Comparison of ENCODE assay signal across 27 cellular contexts in the genomic region with DNA sequence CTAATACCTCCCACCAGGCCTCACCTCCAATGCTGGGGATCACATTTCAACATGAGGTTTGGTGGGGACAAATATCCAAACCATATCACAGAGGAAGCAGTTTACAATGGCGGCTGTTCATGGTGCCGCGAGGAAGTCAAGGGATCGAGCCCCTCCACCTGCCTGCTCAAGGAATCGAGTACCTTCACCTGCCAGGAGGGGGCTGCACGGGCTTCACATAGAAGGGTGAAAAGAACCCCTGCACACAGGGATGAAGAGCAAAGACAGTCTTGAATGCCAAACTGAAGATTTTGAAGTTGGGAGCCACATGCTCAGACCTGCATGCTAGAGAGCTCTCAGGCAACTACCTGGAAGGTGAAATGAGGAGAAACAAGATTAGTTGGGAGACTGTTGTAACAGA.
DNase-seq lines count a peak whose midpoint lies in the region; ATAC-seq and TF ChIP-seq lines count a peak whose summit lies in the region.
"Had no signal": no experiment of that assay in that cellular context is flagged by ENCODE, and none has a peak within 500 bp of the region (broad histone marks: within the 10 kb centered on the region; RNA-seq: fewer than 3 reads in every experiment).

No MANE protein-coding gene starts in this region.

- H3K4me3 Mint-ChIP-seq in GM23338: no peak overlapping the region
- no peak overlapping the region for H3K4me3 Mint-ChIP-seq in glutamatergic neuron (ENCODE audit: unreplicated experiment)
- H3K4me3 Mint-ChIP-seq: activated B cell treated with CpG ODN at 0.5 μM for 24 hours had no signal

- no peaks in the 10 kb centered on the region for H3K79me2 ChIP-seq in DND-41 (ENCODE audit: insufficient read depth, low read length)
- no peaks in the 10 kb centered on the region for H3K79me2 ChIP-seq in GM23338 (replicated peaks; ENCODE audit: insufficient read depth)
- no peaks in the 10 kb centered on the region for H3K79me2 ChIP-seq in OCI-LY1 (ENCODE audit: insufficient read depth, low read length)
- H3K79me2 ChIP-seq: parathyroid adenoma had no signal

- H3K27me3 ChIP-seq in DND-41 (ENCODE audit: insufficient read depth, low read length, poor library complexity) (peaks cover 6% of the 10 kb centered on the region), GM23338 (ENCODE audit: insufficient read depth) (no peaks in the 10 kb centered on the region), OCI-LY1 (ENCODE audit: insufficient read depth, low read length) (peaks cover 3% of the 10 kb centered on the region; the same call in 1 of the 2 replicates), transverse colon (peaks cover 10% of the 10 kb centered on the region)
- H3K27me3 ChIP-seq: BLaER1, MG63, right atrium auricular region had no signal

- H3K4me2 ChIP-seq in DND-41 (ENCODE audit: insufficient read depth, low read length): no peak overlapping the region
- no peak overlapping the region for H3K4me2 ChIP-seq in GM23338
- no peak overlapping the region for H3K4me2 ChIP-seq in OCI-LY1 (ENCODE audit: low read length)
- H3K4me2 ChIP-seq: BLaER1 had no signal

- no peak overlapping the region for H2AFZ ChIP-seq in DND-41 (ENCODE audit: low read depth, low read length)
- no peak overlapping the region for H2AFZ ChIP-seq in GM23338
- H2AFZ ChIP-seq in OCI-LY1 (ENCODE audit: low read length): no peak overlapping the region
- H2AFZ ChIP-seq: parathyroid adenoma had no signal

- no peaks in the 10 kb centered on the region for H3K9me2 ChIP-seq in GM23338 (ENCODE audit: insufficient read depth)
- no peaks in the 10 kb centered on the region for H3K9me2 ChIP-seq in OCI-LY1 (ENCODE audit: low read depth, low read length)

- ATAC-seq in DND-41 (ENCODE audit: insufficient read depth, low read depth) (no peak), GM23338 (peak; percentile 73), GM21390 (IDR thresholded peaks at IDR 0.05; ENCODE audit: unreplicated experiment) (no peak)
- ATAC-seq: esophagus mucosa, left cardiac atrium, Panc1 had no signal

- DNase-seq in DND-41 (no peak), GM23338 (ENCODE audit: low spot score) (peak; percentile 65), glutamatergic neuron (no peak), transverse colon (no peak), middle frontal gyrus (ENCODE audit: extremely low spot score, low spot score) (no peak), KG1 (lab: John Stamatoyannopoulos, UW) (no peak)
- DNase-seq: ACHN; activated B cell treated with CpG ODN at 0.5 μM for 24 hours; activated CD4-positive, alpha-beta T cell treated with anti-CD3 and anti-CD28 coated beads, Interleukin-2, amount 50 U/mL, for 48 hours; activated naive CD4-positive, alpha-beta T cell treated with anti-CD3 and anti-CD28 coated beads, Interleukin-2, amount 50 U/mL, for 16 hours; foreskin fibroblast; IMR-90; left cardiac atrium; MG63; NCI-H2081 treated with DMSO at 0.1 percent for 48 hours; NCI-H446; SHP77 treated with DMSO at 0.1 percent for 48 hours; stimulated activated CD4-positive, alpha-beta T cell treated with anti-CD3 and anti-CD28 coated beads, Interleukin-2, amount 100 ng/mL, for 24 hours; T1000; trophoblast cell had no signal

- H4K20me1 ChIP-seq in DND-41 (ENCODE audit: insufficient read depth, low read length) (no peaks in the 10 kb centered on the region), GM23338 (replicated peaks; ENCODE audit: insufficient read depth) (no peaks in the 10 kb centered on the region), OCI-LY1 (ENCODE audit: insufficient read depth, low read length) (no peaks in the 10 kb centered on the region)
- H4K20me1 ChIP-seq: BLaER1 had no signal

- TF ChIP-seq POLR2A in transverse colon (IDR thresholded peaks at IDR 0.05): no peak

- TF ChIP-seq CTCF in DND-41 (IDR thresholded peaks at IDR 0.05; ENCODE audit: borderline replicate concordance, extremely low read depth, low read length, poor library complexity, severe bottlenecking) (peak; percentile 7), GM23338 (conservative IDR thresholded peaks at IDR 0.05; ENCODE audit: low read depth in 2 of 2) (peak; percentile 53 to 56), OCI-LY1 (IDR thresholded peaks at IDR 0.05; ENCODE audit: low read length) (peak; percentile 29; the same call in 1 of the 2 replicates), glutamatergic neuron (IDR thresholded peaks at IDR 0.05; ENCODE audit: partially characterized antibody, unreplicated experiment) (peak; percentile 20), transverse colon (IDR thresholded peaks at IDR 0.05) (no peak)

- H3K36me3 Mint-ChIP-seq in GM23338 (ENCODE audit: low read depth) (no peaks in the 10 kb centered on the region; the same call in 2 of the 3 replicates), glutamatergic neuron (ENCODE audit: unreplicated experiment) (no peaks in the 10 kb centered on the region)

- H3K27me3 Mint-ChIP-seq in GM23338 (ENCODE audit: insufficient read depth, low read depth, poor library complexity): peaks cover 3% of the 10 kb centered on the region
- H3K27me3 Mint-ChIP-seq in glutamatergic neuron (ENCODE audit: unreplicated experiment): no peaks in the 10 kb centered on the region

- H3K9me3 ChIP-seq in DND-41 (ENCODE audit: insufficient read depth, low read length, severe bottlenecking) (no peaks in the 10 kb centered on the region), OCI-LY1 (ENCODE audit: low read length) (no peaks in the 10 kb centered on the region), transverse colon (no peaks in the 10 kb centered on the region)
- H3K9me3 ChIP-seq: MG63, right atrium auricular region had no signal

- no peak overlapping the region for H3K9ac ChIP-seq in DND-41 (ENCODE audit: low read depth, low read length)
- no peak overlapping the region for H3K9ac ChIP-seq in OCI-LY1 (ENCODE audit: low read length)
- H3K9ac ChIP-seq: BLaER1, parathyroid adenoma had no signal

- no peak overlapping the region for H3K27ac Mint-ChIP-seq in GM23338
- H3K27ac Mint-ChIP-seq in glutamatergic neuron (ENCODE audit: unreplicated experiment): no peak overlapping the region
- H3K27ac Mint-ChIP-seq: activated B cell treated with CpG ODN at 0.5 μM for 24 hours had no signal

- 88% methylated on average over 6 of the region's 6 CpGs; no CpG with 5 or more reads in 1 of the 2 donors for WGBS in transverse colon (ENCODE audit: low coverage in 1 of 2), 2 donors

- H3F3A ChIP-seq in GM23338 (replicated peaks; ENCODE audit: low read depth) (no peaks in the 10 kb centered on the region), OCI-LY1 (ENCODE audit: insufficient read depth, low read length) (no peaks in the 10 kb centered on the region)

- H3K4me1 ChIP-seq in DND-41 (ENCODE audit: insufficient read depth, low read length) (no peaks in the 10 kb centered on the region), GM23338 (ENCODE audit: insufficient read depth) (0 out of 2 replicates have a peak, but pooled peaks cover 5% of the 10 kb centered on the region), OCI-LY1 (ENCODE audit: insufficient read depth, low read length, severe bottlenecking) (no peaks in the 10 kb centered on the region), transverse colon (no peaks in the 10 kb centered on the region)
- H3K4me1 ChIP-seq: parathyroid adenoma, right atrium auricular region had no signal

- peaks cover 21% of the 10 kb centered on the region for H3K4me1 Mint-ChIP-seq in GM23338
- H3K4me1 Mint-ChIP-seq in glutamatergic neuron (ENCODE audit: low read depth, unreplicated experiment): peaks cover 4% of the 10 kb centered on the region
- H3K4me1 Mint-ChIP-seq: activated B cell treated with CpG ODN at 0.5 μM for 24 hours had no signal

- intact Hi-C loops in transverse colon (cut with DNase I; ENCODE audit: low total_unique reads): no loop called here

- TF ChIP-seq EP300 in transverse colon (IDR thresholded peaks at IDR 0.05; ENCODE audit: low read depth): no peak

- H3K27ac ChIP-seq in DND-41 (ENCODE audit: low read length) (no peak overlapping the region), GM23338 (ENCODE audit: low read depth) (no peak overlapping the region), OCI-LY1 (ENCODE audit: low read depth, low read length, poor library complexity, severe bottlenecking) (no peak overlapping the region), transverse colon (no peak overlapping the region)
- H3K27ac ChIP-seq: BLaER1, parathyroid adenoma, right atrium auricular region had no signal

- no peaks in the 10 kb centered on the region; the same call in 1 of the 3 replicates for H3K9me3 Mint-ChIP-seq in GM23338
- peaks cover 3% of the 10 kb centered on the region for H3K9me3 Mint-ChIP-seq in glutamatergic neuron (ENCODE audit: unreplicated experiment)
- H3K9me3 Mint-ChIP-seq: activated B cell treated with CpG ODN at 0.5 μM for 24 hours had no signal

- no peak overlapping the region for H3K4me3 ChIP-seq in DND-41 (ENCODE audit: low read depth in 1 of 2, low read length in 2 of 2)
- H3K4me3 ChIP-seq in GM23338: no peak overlapping the region
- no peak overlapping the region for H3K4me3 ChIP-seq in OCI-LY1 (ENCODE audit: low read depth, low read length, poor library complexity, severe bottlenecking)
- H3K4me3 ChIP-seq in transverse colon: no peak overlapping the region
- H3K4me3 ChIP-seq: BLaER1, MG63, right atrium auricular region had no signal

- H3K36me3 ChIP-seq in DND-41 (ENCODE audit: insufficient read depth, low read length) (no peaks in the 10 kb centered on the region), GM23338 (ENCODE audit: insufficient read depth) (no peaks in the 10 kb centered on the region), OCI-LY1 (ENCODE audit: insufficient read depth, low read length) (no peaks in the 10 kb centered on the region), transverse colon (no peaks in the 10 kb centered on the region)
- H3K36me3 ChIP-seq: BLaER1, MG63, right atrium auricular region had no signal

- in situ Hi-C loops in transverse colon (cut with MboI; ENCODE audit: low pct_ligation_motif_present in 1 of 4, low pct_unique_long_range_greater_than_20kb in 1 of 4, low sequenced_read_pairs in 3 of 4): no loop called here

TF ChIP-seq in GM23338, 12 proteins besides CTCF, POLR2A, EP300 and RAD21 (continues in another document):
- TF ChIP-seq ZNF114 (CRISPR knock-in tag; IDR thresholded peaks at IDR 0.05): no peak

Comparison
In these comparisons a context has a peak if more than half of its experiments do, and no peak if none do; other contexts are left out.
1. CTCF ChIP-seq: peak in DND-41 (single experiment), GM23338 (2 of 2), OCI-LY1 (single experiment) and glutamatergic neuron (single experiment); none in transverse colon (0 of 5).